14 cellular contexts compared by ENCODE assay signal in the genomic region with DNA sequence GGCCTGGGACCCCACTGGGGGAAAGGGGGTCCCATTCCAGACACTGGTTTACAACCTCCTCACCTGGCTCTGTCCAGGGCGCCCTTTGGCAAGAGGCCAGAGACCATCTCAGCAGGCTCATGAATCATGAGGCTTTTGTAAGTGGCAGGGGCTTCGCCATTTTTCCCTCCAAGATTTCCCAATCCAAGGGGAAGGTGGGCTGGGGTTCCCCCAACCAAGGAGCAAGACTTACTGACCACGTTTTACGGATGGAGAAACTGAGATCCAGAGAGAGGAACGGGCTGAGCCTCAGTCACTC.
DNase-seq lines count a peak whose midpoint lies in the region; ATAC-seq and TF ChIP-seq lines count a peak whose summit lies in the region.
"Had no signal": no experiment of that assay in that cellular context is flagged by ENCODE, and none has a peak within 500 bp of the region (broad histone marks: within the 10 kb centered on the region; RNA-seq: fewer than 3 reads in every experiment).

No MANE protein-coding gene starts in this region.

- H3K4me2 ChIP-seq in H9 (ENCODE audit: insufficient read depth, insufficient read length, low read length) (no peak overlapping the region), IMR-90 (ENCODE audit: low read depth, low read length) (no peak overlapping the region), mammary epithelial cell (ENCODE audit: insufficient read depth, low read depth, low read length) (no peak overlapping the region)

- no peaks in the 10 kb centered on the region for H3K79me1 ChIP-seq in H9 (ENCODE audit: insufficient read depth, low read depth, low read length, poor library complexity, severe bottlenecking)
- H3K79me1 ChIP-seq in IMR-90 (ENCODE audit: low read depth in 1 of 2, low read length in 2 of 2), result no peaks in the 10 kb centered on the region

- H3K9me3 ChIP-seq in H9 (ENCODE audit: control insufficient read depth, low read depth, low read length), result no peaks in the 10 kb centered on the region
- H3K9me3 ChIP-seq in IMR-90 (ENCODE audit: control insufficient read depth, insufficient read depth, low read length), result peaks cover 2% of the 10 kb centered on the region; the same call in 1 of the 2 replicates
- H3K9me3 ChIP-seq in stomach, result no peaks in the 10 kb centered on the region
- no peaks in the 10 kb centered on the region for H3K9me3 ChIP-seq in mammary epithelial cell (replicated peaks; ENCODE audit: insufficient read depth, low read length)

- H4K8ac ChIP-seq in H9 (replicated peaks; ENCODE audit: insufficient read length, low read depth, low read length), result no peak overlapping the region
- no peak overlapping the region for H4K8ac ChIP-seq in IMR-90 (ENCODE audit: low read depth in 2 of 2, low read length in 2 of 2)

- no peaks in the 10 kb centered on the region for H3K9me3 Mint-ChIP-seq in H9
- H3K9me3 Mint-ChIP-seq: CD4-positive, alpha-beta T cell had no signal

- no peak overlapping the region for H3K18ac ChIP-seq in H9 (ENCODE audit: insufficient read length, low read depth, low read length)
- no peak overlapping the region for H3K18ac ChIP-seq in IMR-90 (ENCODE audit: low read depth, low read length)

- peaks cover 3% of the 10 kb centered on the region; the same call in 1 of the 2 replicates for H3K9me1 ChIP-seq in IMR-90 (ENCODE audit: insufficient read depth, low read length)

- TF ChIP-seq EP300 in stomach (IDR thresholded peaks at IDR 0.05), result no peak

- no peaks in the 10 kb centered on the region for H3K4me1 Mint-ChIP-seq in H9
- H3K4me1 Mint-ChIP-seq: B cell had no signal

- no peak overlapping the region for H3T11ph ChIP-seq in H9 (ENCODE audit: low read length)

- BruUV-seq in IMR-90 (replicated peaks; lab: Mats Ljungman, UMichigan) (no TSS peak), mammary epithelial cell (replicated peaks; lab: Mats Ljungman, UMichigan) (no TSS peak)

- H3K27ac Mint-ChIP-seq in H9, result no peak overlapping the region
- H3K27ac Mint-ChIP-seq: B cell; CD4-positive, alpha-beta T cell had no signal

- TF ChIP-seq CTCF in H9 (conservative IDR thresholded peaks at IDR 0.05), result no peak
- no peak for TF ChIP-seq CTCF in IMR-90 (conservative IDR thresholded peaks at IDR 0.05; ENCODE audit: low read depth, low read length)
- no peak for TF ChIP-seq CTCF in stomach (IDR thresholded peaks at IDR 0.05)
- TF ChIP-seq CTCF in mammary epithelial cell (conservative IDR thresholded peaks at IDR 0.05 in 1 of 2, IDR thresholded peaks at IDR 0.05 in 1 of 2; ENCODE audit: extremely low read depth in 1 of 2, insufficient read depth in 1 of 2, low read depth in 1 of 2, low read length in 2 of 2), result no peak

- H3K23ac ChIP-seq in H9 (ENCODE audit: insufficient read length, low read depth, low read length), result no peak overlapping the region
- H3K23ac ChIP-seq in IMR-90 (ENCODE audit: low read depth, low read length), result no peak overlapping the region

- H2BK15ac ChIP-seq in H9 (ENCODE audit: low read depth, low read length) (no peak overlapping the region), IMR-90 (ENCODE audit: low read depth, low read length) (no peak overlapping the region)

- no peaks in the 10 kb centered on the region for H3K27me3 ChIP-seq in H9 (ENCODE audit: insufficient read depth, low read length)
- peaks cover 5% of the 10 kb centered on the region; the same call in 1 of the 2 replicates for H3K27me3 ChIP-seq in IMR-90 (ENCODE audit: control insufficient read depth, insufficient read depth, low read length)
- H3K27me3 ChIP-seq in stomach, result no peaks in the 10 kb centered on the region
- H3K27me3 ChIP-seq in mammary epithelial cell (ENCODE audit: insufficient read depth, low read length), result no peaks in the 10 kb centered on the region
- no peaks in the 10 kb centered on the region for H3K27me3 ChIP-seq in H7 (ENCODE audit: control insufficient read depth, insufficient read depth, low read length)

- H3K79me2 ChIP-seq in H9 (ENCODE audit: insufficient read depth, low read length) (no peaks in the 10 kb centered on the region), mammary epithelial cell (ENCODE audit: insufficient read depth, low read length) (no peaks in the 10 kb centered on the region)

- CTCF ChIA-PET in IMR-90 (lab: Yijun Ruan, JAX) (no interaction called here), mammary epithelial cell (lab: Charles Lee; ENCODE audit: low non-redundant PET) (no interaction called here)

- no peak for ATAC-seq in IMR-90 (ENCODE audit: low read depth)
- no peak for ATAC-seq in left lobe of liver
- ATAC-seq: GM12878 had no signal

- no peaks in the 10 kb centered on the region for H3K36me3 Mint-ChIP-seq in H9 (ENCODE audit: insufficient read depth in 1 of 3, low read depth in 3 of 3)

- no peak overlapping the region for H3K56ac ChIP-seq in H9 (ENCODE audit: insufficient read length, low read depth, low read length)
- no peak overlapping the region for H3K56ac ChIP-seq in IMR-90 (ENCODE audit: extremely low read depth, insufficient read depth, low read length)

- no peak overlapping the region for H3K27ac ChIP-seq in H9 (ENCODE audit: insufficient read length, low read depth, low read length)
- no peak overlapping the region for H3K27ac ChIP-seq in IMR-90 (ENCODE audit: insufficient read depth, low read length)
- H3K27ac ChIP-seq in stomach, result no peak overlapping the region
- H3K27ac ChIP-seq in substantia nigra (ENCODE audit: low read depth, low read length, poor library complexity, severe bottlenecking), result no peak overlapping the region
- no peak overlapping the region for H3K27ac ChIP-seq in mammary epithelial cell (ENCODE audit: insufficient read depth, low read depth, low read length)
- H3K27ac ChIP-seq: GM23248 had no signal

- H3K14ac ChIP-seq in H9 (ENCODE audit: insufficient read depth, low read length) (no peak overlapping the region), IMR-90 (replicated peaks; ENCODE audit: low read depth, low read length) (no peak overlapping the region)

- H2BK120ac ChIP-seq in H9 (ENCODE audit: low read depth, low read length, poor library complexity, severe bottlenecking) (no peak overlapping the region), IMR-90 (ENCODE audit: low read depth, low read length) (no peak overlapping the region)

- no peak overlapping the region for H4K91ac ChIP-seq in H9 (ENCODE audit: insufficient read length, low read depth, low read length)
- no peak overlapping the region for H4K91ac ChIP-seq in IMR-90 (ENCODE audit: insufficient read depth, low read depth, low read length)

- H3K27me3 Mint-ChIP-seq in H9 (ENCODE audit: low read depth), result no peaks in the 10 kb centered on the region; the same call in 1 of the 2 replicates
- H3K27me3 Mint-ChIP-seq: CD4-positive, alpha-beta T cell had no signal

- no peaks in the 10 kb centered on the region for H3K36me3 ChIP-seq in IMR-90 (ENCODE audit: control insufficient read depth, insufficient read depth, low read length)
- no peaks in the 10 kb centered on the region for H3K36me3 ChIP-seq in stomach
- H3K36me3 ChIP-seq in mammary epithelial cell (ENCODE audit: insufficient read depth, low read length), result no peaks in the 10 kb centered on the region
- H3K36me3 ChIP-seq in H7 (replicated peaks; ENCODE audit: control insufficient read depth, insufficient read depth, low read length), result no peaks in the 10 kb centered on the region

- POLR2A ChIA-PET in IMR-90 (lab: Charles Lee; ENCODE audit: unreplicated experiment), result no interaction called here

- H3K4me3 ChIP-seq in IMR-90 (ENCODE audit: insufficient read depth, low read depth, low read length) (no peak overlapping the region), stomach (no peak overlapping the region), mammary epithelial cell (replicated peaks in 1 of 3; ENCODE audit: insufficient read depth in 1 of 3, low read depth in 2 of 3, low read length in 3 of 3) (no peak overlapping the region), H7 (ENCODE audit: insufficient read depth, low read depth, low read length) (no peak overlapping the region)
- H3K4me3 ChIP-seq: GM12878, GM23248 had no signal

- in situ Hi-C loops in IMR-90 (cut with MboI; ENCODE audit: low sequenced_read_pairs) (no loop called here), mammary epithelial cell (cut with MboI; ENCODE audit: low sequenced_read_pairs in 2 of 2) (no loop called here)

- no CpG with 5 or more reads among the region's 5 CpGs for WGBS in H9 (ENCODE audit: extremely low coverage, insufficient read length, low lambda C conversion rate)
- WGBS in IMR-90 (ENCODE audit: extremely low coverage in 2 of 2, insufficient read length in 1 of 2), 2 experiments, result no CpG with 5 or more reads among the region's 5 CpGs
- WGBS in stomach, 5 donors, result 75 to 85% (median 81%) methylated on average over 4 to 5 of the region's 5 CpGs
- 62% methylated on average over 5 of the region's 5 CpGs for WGBS in mammary epithelial cell (ENCODE audit: low coverage, missing lambda C conversion rate)

- peak; percentile 12 for DNase-seq in H9
- no peak for DNase-seq in IMR-90
- DNase-seq in left lobe of liver (ENCODE audit: low spot score), result peak; percentile 41
- peak; percentile 24 for DNase-seq in stomach
- no peak for DNase-seq in substantia nigra (lab: John Stamatoyannopoulos, UW)
- DNase-seq in mammary epithelial cell, result no peak
- DNase-seq in H7, result no peak
- DNase-seq: C1 segment of cervical spinal cord; Calu3; CD4-positive, alpha-beta T cell; DMS 273 treated with DMSO at 0.1 percent for 48 hours had no signal

- peak overlapping the region; percentile 59 for H2AK9ac ChIP-seq in IMR-90 (replicated peaks; ENCODE audit: low read depth, low read length, poor library complexity)

- H2BK5ac ChIP-seq in H9 (ENCODE audit: insufficient read length, low read length) (no peak overlapping the region), IMR-90 (ENCODE audit: low read depth, low read length, poor library complexity, severe bottlenecking) (no peak overlapping the region)

- H3K23me2 ChIP-seq in H9 (ENCODE audit: insufficient read length, low read depth, low read length, poor library complexity, severe bottlenecking), result no peaks in the 10 kb centered on the region

- H2BK12ac ChIP-seq in H9 (ENCODE audit: insufficient read length, low read depth, low read length), result no peak overlapping the region

- no peak overlapping the region for H4K5ac ChIP-seq in H9 (ENCODE audit: insufficient read length, low read depth, low read length)
- H4K5ac ChIP-seq in IMR-90 (ENCODE audit: low read depth, low read length), result no peak overlapping the region

- H3K4me1 ChIP-seq in H9 (ENCODE audit: insufficient read depth, low read length), result no peaks in the 10 kb centered on the region
- no peaks in the 10 kb centered on the region for H3K4me1 ChIP-seq in IMR-90 (ENCODE audit: control insufficient read depth, insufficient read depth, low read length)
- H3K4me1 ChIP-seq in stomach, result no peaks in the 10 kb centered on the region
- H3K4me1 ChIP-seq in mammary epithelial cell (ENCODE audit: insufficient read depth, low read length), result no peaks in the 10 kb centered on the region

- H2AK5ac ChIP-seq in H9 (ENCODE audit: insufficient read length, low read length) (no peak overlapping the region), IMR-90 (ENCODE audit: low read depth, low read length) (no peak overlapping the region)

- H4K20me1 ChIP-seq in H9 (ENCODE audit: control insufficient read depth, insufficient read depth, insufficient read length) (no peaks in the 10 kb centered on the region), IMR-90 (ENCODE audit: insufficient read depth, low read length) (no peaks in the 10 kb centered on the region; the same call in 1 of the 2 replicates), mammary epithelial cell (ENCODE audit: insufficient read depth, low read length) (no peaks in the 10 kb centered on the region)

- H2AFZ ChIP-seq in H9 (ENCODE audit: low read length) (no peak overlapping the region), IMR-90 (replicated peaks; ENCODE audit: low read length, poor library complexity) (no peak overlapping the region), mammary epithelial cell (ENCODE audit: low read depth, low read length) (no peak overlapping the region)
- H2AFZ ChIP-seq: GM23248 had no signal

- no peak overlapping the region for H3K4ac ChIP-seq in H9 (ENCODE audit: low read depth, low read length)
- no peak overlapping the region for H3K4ac ChIP-seq in IMR-90 (ENCODE audit: low read depth, low read length)

- H3K9ac ChIP-seq in H9 (ENCODE audit: extremely low read depth, insufficient read length, low read length) (no peak overlapping the region), IMR-90 (ENCODE audit: low read depth, low read length) (no peak overlapping the region), mammary epithelial cell (ENCODE audit: insufficient read depth, low read length) (no peak overlapping the region)
- H3K9ac ChIP-seq: GM23248 had no signal

- TF ChIP-seq RAD21 in IMR-90 (IDR thresholded peaks at IDR 0.05; ENCODE audit: low read length), result no peak

- no peak overlapping the region for H2BK20ac ChIP-seq in H9 (ENCODE audit: low read depth, low read length, poor library complexity, severe bottlenecking)
- H2BK20ac ChIP-seq in IMR-90 (ENCODE audit: low read depth, low read length), result no peak overlapping the region

- dilution Hi-C loops in IMR-90 (cut with HindIII; ENCODE audit: low sequenced_read_pairs, unreplicated experiment), result no loop called here
- dilution Hi-C loops in mammary epithelial cell (cut with HindIII; ENCODE audit: low sequenced_read_pairs), result no loop called here

- no peak overlapping the region for H3K4me3 Mint-ChIP-seq in H9
- H3K4me3 Mint-ChIP-seq: B cell; CD4-positive, alpha-beta T cell had no signal

- no peak for TF ChIP-seq POLR2A in IMR-90 (IDR thresholded peaks at IDR 0.05; ENCODE audit: low read depth, low read length)
- no peak for TF ChIP-seq POLR2A in stomach (IDR thresholded peaks at IDR 0.05)

- intact Hi-C loops in IMR-90 (cut with micrococcal nuclease) (no loop called here), stomach (cut with DNase I; ENCODE audit: low total_unique reads) (no loop called here), mammary epithelial cell (cut with micrococcal nuclease) (no loop called here)

Comparison
In these comparisons a context has a peak if more than half of its experiments do, and no peak if none do; other contexts are left out.
1. DNase-seq: peak in H9 (single experiment), left lobe of liver (single experiment) and stomach (single experiment); none in IMR-90 (single experiment), substantia nigra (0 of 49), mammary epithelial cell (single experiment) and H7 (single experiment).